In genomic region chr9:37608250-37608649, GRCh38 we compare ENCODE assay signal across 33 cellular contexts. TPM values are rescaled to one million over a fixed set of nuclear protein-coding genes. Genes with fewer than 3 reads are reported as not detected.
"Had no signal": no experiment of that assay in that cellular context is flagged by ENCODE, and none has a peak within 500 bp of the region (broad histone marks: within the 10 kb centered on the region; RNA-seq: fewer than 3 reads in every experiment).

No MANE protein-coding gene starts in this region.

- H3K4me1 Mint-ChIP-seq: endodermal cell had no signal

- H3K36me3 ChIP-seq: colonic mucosa, esophagus muscularis mucosa, esophagus squamous epithelium, gastrocnemius medialis, gastroesophageal sphincter, heart left ventricle, heart right ventricle had no signal

- FAIRE-seq: colon, endometrium, endothelial cell of umbilical vein, frontal cortex had no signal

- H3K27me3 ChIP-seq: colonic mucosa, esophagus muscularis mucosa, gastrocnemius medialis had no signal

- H3K9me3 Mint-ChIP-seq: dendritic cell treated with granulocyte-macrophage colony-stimulating factor and Interleukin-4, amounts not matched to agents 40 ng/mL and 50 ng/mL, for 4 days; effector memory CD8-positive, alpha-beta T cell; endodermal cell had no signal

- H3K4me1 ChIP-seq: colonic mucosa, foreskin keratinocyte, gastroesophageal sphincter, heart left ventricle had no signal

- H3K4me3 Mint-ChIP-seq: dendritic cell treated with granulocyte-macrophage colony-stimulating factor and Interleukin-4, amounts not matched to agents 40 ng/mL and 50 ng/mL, for 4 days; effector memory CD8-positive, alpha-beta T cell; endodermal cell had no signal

- H3K4me3 ChIP-seq: colonic mucosa, coronary artery, dorsolateral prefrontal cortex, esophagus muscularis mucosa, esophagus squamous epithelium, gastrocnemius medialis, gastroesophageal sphincter, heart left ventricle, heart right ventricle had no signal

- DNase-seq: colonic mucosa; cortex of kidney; dermis blood vessel endothelial cell; dorsolateral prefrontal cortex; effector CD4-positive, alpha-beta T cell; effector CD8-positive, alpha-beta T cell; effector memory CD4-positive, alpha-beta T cell; effector memory CD8-positive, alpha-beta T cell; endodermal cell; erythroblast; esophagus squamous epithelium; foreskin fibroblast; foreskin keratinocyte; foreskin melanocyte; gastrocnemius medialis; glutamatergic neuron; head of caudate nucleus; heart left ventricle; heart right ventricle had no signal

- H3K9me3 ChIP-seq: colonic mucosa, esophagus muscularis mucosa, esophagus squamous epithelium, gastrocnemius medialis, gastroesophageal sphincter, heart left ventricle, heart right ventricle had no signal

- ATAC-seq: effector memory CD8-positive, alpha-beta T cell; esophagus mucosa; foreskin keratinocyte; gastrocnemius medialis; gastroesophageal sphincter; heart left ventricle; heart right ventricle had no signal

- H3K27ac Mint-ChIP-seq: dendritic cell treated with granulocyte-macrophage colony-stimulating factor and Interleukin-4, amounts not matched to agents 40 ng/mL and 50 ng/mL, for 4 days; effector memory CD8-positive, alpha-beta T cell; endodermal cell had no signal

- H3K27ac ChIP-seq: colonic mucosa, coronary artery, dorsolateral prefrontal cortex, epithelial cell of prostate, esophagus muscularis mucosa, esophagus squamous epithelium, foreskin keratinocyte, gastrocnemius medialis, gastroesophageal sphincter, heart left ventricle, heart right ventricle had no signal

RNA-seq across cellular contexts. Expression of gene FRMPD1, which starts 42.5 kb away (rescaled TPM):
- total RNA-seq: dermis blood vessel endothelial cell, dermis microvascular lymphatic vessel endothelial cell, endothelial cell of umbilical vein, fibroblast of lung, fibroblast of villous mesenchyme, glomerular endothelial cell had no signal
- polyA plus RNA-seq: endothelial cell of umbilical vein, fibroblast of lung had no signal
